ENCODE assay signal across 8 cellular contexts in genomic region chr3:48440590-48440958, GRCh38. TPM values are rescaled to one million over a fixed set of nuclear protein-coding genes. Genes with fewer than 3 reads are reported as not detected.
A peak's percentile ranks its signal among the peaks of the same experiment; 100 is the strongest.
DNase-seq lines count a peak whose midpoint lies in the region; ATAC-seq and TF ChIP-seq lines count a peak whose summit lies in the region.

No MANE protein-coding gene starts in this region.

- H3K9me3 Mint-ChIP-seq in HFFc6 (no peaks in the 10 kb centered on the region), immature natural killer cell (no peaks in the 10 kb centered on the region)
- no peaks in the 10 kb centered on the region for H3K9me3 Mint-ChIP-seq in activated naive CD8-positive, alpha-beta T cell treated with anti-CD3 and anti-CD28 coated beads, Interleukin-2, amount 50 U/mL, for 24 hours
- no peaks in the 10 kb centered on the region for H3K9me3 Mint-ChIP-seq in stimulated activated naive CD8-positive, alpha-beta T cell treated with anti-CD3 and anti-CD28 coated beads, Interleukin-15, amount 100 ng/mL, for 72 hours

- no peak for TF ChIP-seq CTCF in AG10803 (conservative IDR thresholded peaks at IDR 0.05; ENCODE audit: low read length)
- TF ChIP-seq CTCF in HFFc6 (IDR thresholded peaks at IDR 0.05): no peak

- ATAC-seq in activated naive CD8-positive, alpha-beta T cell treated with anti-CD3 and anti-CD28 coated beads, Interleukin-2, amount 50 U/mL, for 24 hours: peak; percentile 3
- peak; percentile 0 for ATAC-seq in stimulated activated naive CD8-positive, alpha-beta T cell treated with anti-CD3 and anti-CD28 coated beads, Interleukin-15, amount 100 ng/mL, for 72 hours

- H3K27ac Mint-ChIP-seq in HFFc6 (peak overlapping the region; percentile 78), immature natural killer cell (peak overlapping the region in 4 of 6 donors; percentile 99 to 100 (median 100))
- H3K27ac Mint-ChIP-seq in activated naive CD8-positive, alpha-beta T cell treated with anti-CD3 and anti-CD28 coated beads, Interleukin-2, amount 50 U/mL, for 24 hours: peak overlapping the region; percentile 93
- peak overlapping the region; percentile 89 to 94 for H3K27ac Mint-ChIP-seq in stimulated activated naive CD8-positive, alpha-beta T cell treated with anti-CD3 and anti-CD28 coated beads, Interleukin-15, amount 100 ng/mL, for 72 hours

- no peaks in the 10 kb centered on the region; the same call in 1 of the 2 replicates for H3K27me3 Mint-ChIP-seq in HFFc6 (ENCODE audit: insufficient read depth)
- no peaks in the 10 kb centered on the region for H3K27me3 Mint-ChIP-seq in activated naive CD8-positive, alpha-beta T cell treated with anti-CD3 and anti-CD28 coated beads, Interleukin-2, amount 50 U/mL, for 24 hours
- peaks cover 6 to 13% (median 7%) of the 10 kb centered on the region in 3 donors for H3K27me3 Mint-ChIP-seq in immature natural killer cell (ENCODE audit: low read depth in 3 of 3)
- H3K27me3 Mint-ChIP-seq in stimulated activated naive CD8-positive, alpha-beta T cell treated with anti-CD3 and anti-CD28 coated beads, Interleukin-15, amount 100 ng/mL, for 72 hours: no peaks in the 10 kb centered on the region

- peak overlapping the region; percentile 99 for H3K4me3 ChIP-seq in AG10803 (ENCODE audit: low read length)

- peaks cover 18% of the 10 kb centered on the region; the same call in 1 of the 2 replicates for H3K36me3 Mint-ChIP-seq in HFFc6 (ENCODE audit: low read depth)
- peaks cover 47% of the 10 kb centered on the region for H3K36me3 Mint-ChIP-seq in activated naive CD8-positive, alpha-beta T cell treated with anti-CD3 and anti-CD28 coated beads, Interleukin-2, amount 50 U/mL, for 24 hours (ENCODE audit: low read depth)
- H3K36me3 Mint-ChIP-seq in immature natural killer cell: peaks cover 0 to 14% (median 4%) of the 10 kb centered on the region in 3 donors

- peak overlapping the region; percentile 98 for H3K4me3 Mint-ChIP-seq in HFFc6
- peak overlapping the region; percentile 98 for H3K4me3 Mint-ChIP-seq in activated naive CD8-positive, alpha-beta T cell treated with anti-CD3 and anti-CD28 coated beads, Interleukin-2, amount 50 U/mL, for 24 hours
- H3K4me3 Mint-ChIP-seq in immature natural killer cell: peak overlapping the region; percentile 93 to 100 (median 96)
- H3K4me3 Mint-ChIP-seq in stimulated activated naive CD8-positive, alpha-beta T cell treated with anti-CD3 and anti-CD28 coated beads, Interleukin-15, amount 100 ng/mL, for 72 hours: peak overlapping the region; percentile 89 to 96

- peak; percentile 18 for DNase-seq in AG10803 (ENCODE audit: low read depth)
- DNase-seq in HFFc6: no peak
- no peak for DNase-seq in activated naive CD8-positive, alpha-beta T cell treated with anti-CD3 and anti-CD28 coated beads, Interleukin-2, amount 50 U/mL, for 24 hours
- peak in 1 of 3 donors; percentile 23 for DNase-seq in immature natural killer cell
- DNase-seq in stimulated activated naive CD8-positive, alpha-beta T cell treated with anti-CD3 and anti-CD28 coated beads, Interleukin-15, amount 100 ng/mL, for 72 hours: no peak
- DNase-seq in NCI-H510A (lab: John Stamatoyannopoulos, UW): no peak
- DNase-seq in AG08395 (ENCODE audit: low spot score): no peak
- DNase-seq in activated CD8-positive, alpha-beta memory T cell treated with anti-CD3 and anti-CD28 coated beads, Interleukin-2, amount 50 U/mL, for 4 hours: no peak

- H3K4me1 Mint-ChIP-seq in HFFc6 (ENCODE audit: low read depth): peaks cover 27% of the 10 kb centered on the region
- peaks cover 35% of the 10 kb centered on the region for H3K4me1 Mint-ChIP-seq in activated naive CD8-positive, alpha-beta T cell treated with anti-CD3 and anti-CD28 coated beads, Interleukin-2, amount 50 U/mL, for 24 hours
- H3K4me1 Mint-ChIP-seq in immature natural killer cell: peaks cover 44 to 45% of the 10 kb centered on the region in 2 donors
- H3K4me1 Mint-ChIP-seq in stimulated activated naive CD8-positive, alpha-beta T cell treated with anti-CD3 and anti-CD28 coated beads, Interleukin-15, amount 100 ng/mL, for 72 hours: peaks cover 45% of the 10 kb centered on the region

RNA-seq across cellular contexts. Expression of gene TMA7, which starts 0.5 kb away (rescaled TPM):
- total RNA-seq in HFFc6 (2021; fragmentation: NEBNext Ultra II Directional; extraction: Animal tissue kit (Norgen Biotek cat#: 25700)): 100 to 1,000 TPM; 213 to 341 (median 280) TPM
- polyA plus RNA-seq in immature natural killer cell: 1,000 to 10,000 TPM in 1 of 3 donors, 100 to 1,000 TPM in 2; 593 to 1,259 (median 677) TPM

RNA-seq across cellular contexts. Expression of gene CCDC51, which starts 0.7 kb away (rescaled TPM):
- total RNA-seq in HFFc6 (2021; fragmentation: NEBNext Ultra II Directional; extraction: Animal tissue kit (Norgen Biotek cat#: 25700)): 10 to 100 TPM; 10.1 to 15.3 (median 12.5) TPM
- polyA plus RNA-seq in immature natural killer cell: 10 to 100 TPM; 10.2 to 16.3 (median 10.6) TPM

RNA-seq across cellular contexts. Expression of gene ATRIP, which starts 6.0 kb away (rescaled TPM):
- total RNA-seq in HFFc6 (2021; fragmentation: NEBNext Ultra II Directional; extraction: Animal tissue kit (Norgen Biotek cat#: 25700)): 10 to 100 TPM in 1 of 6 experiments, 1 to 10 TPM in 5; 7.0 to 10.5 (median 8.2) TPM
- 10 to 100 TPM in 1 of 3 donors, 1 to 10 TPM in 2; 6.4 to 12.6 (median 6.6) TPM for polyA plus RNA-seq in immature natural killer cell

RNA-seq across cellular contexts. Expression of gene PLXNB1, which starts 10.7 kb away (rescaled TPM):
- total RNA-seq in HFFc6 (2021; fragmentation: NEBNext Ultra II Directional; extraction: Animal tissue kit (Norgen Biotek cat#: 25700)): 10 to 100 TPM; 11.1 to 15.5 (median 12.8) TPM
- polyA plus RNA-seq in immature natural killer cell: under 1 TPM in 2 of 3 donors, not detected in 1; 0.11 to 0.19 TPM
